13 cellular contexts compared by ENCODE assay signal in the genomic region with DNA sequence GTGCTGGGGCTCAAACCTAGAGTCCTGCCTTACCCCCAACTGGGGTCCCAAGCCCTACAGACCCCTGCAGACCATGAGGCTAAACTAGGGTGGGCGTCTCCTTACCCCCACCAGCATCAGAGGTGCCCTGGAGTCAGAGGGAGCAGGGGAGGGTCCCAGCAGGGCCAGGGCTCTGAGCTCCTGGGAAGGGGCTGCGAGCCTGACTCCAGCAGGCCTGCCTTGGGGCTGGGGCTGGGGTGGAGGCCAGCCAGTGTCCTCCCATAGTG. TPM values are rescaled to one million over a fixed set of nuclear protein-coding genes. Genes with fewer than 3 reads are reported as not detected.
DNase-seq lines count a peak whose midpoint lies in the region; ATAC-seq and TF ChIP-seq lines count a peak whose summit lies in the region.
"Had no signal": no experiment of that assay in that cellular context is flagged by ENCODE, and none has a peak within 500 bp of the region (broad histone marks: within the 10 kb centered on the region; RNA-seq: fewer than 3 reads in every experiment).

No MANE protein-coding gene starts in this region.

- DNase-seq in heart left ventricle, result no peak
- no peak for DNase-seq in left cardiac atrium
- DNase-seq in neuronal stem cell (ENCODE audit: low spot score), result no peak
- DNase-seq in upper lobe of right lung, result no peak
- DNase-seq in osteoblast (ENCODE audit: insufficient read length, low spot score, missing footprints), result no peak
- no peak for DNase-seq in activated T-cell treated with anti-CD3 and anti-CD28 coated beads, Interleukin-2, amount 50 U/mL, for 1 hour
- DNase-seq: activated CD8-positive, alpha-beta memory T cell treated with anti-CD3 and anti-CD28 coated beads, Interleukin-2, amount 50 U/mL, for 48 hours; effector CD8-positive, alpha-beta T cell; NCI-H1092 treated with DMSO at 0.1 percent for 48 hours; NCI-H526 treated with DMSO at 0.1 percent for 48 hours had no signal

- TF ChIP-seq CTCF in heart left ventricle (IDR thresholded peaks at IDR 0.05) (no peak), upper lobe of right lung (IDR thresholded peaks at IDR 0.05) (no peak), osteoblast (IDR thresholded peaks at IDR 0.05; ENCODE audit: extremely low read depth, low read depth, low read length) (no peak)

- H3K27ac ChIP-seq in heart left ventricle, result peak overlapping the region; percentile 75 to 98 (median 90)
- H3K27ac ChIP-seq in neuronal stem cell (replicated peaks; ENCODE audit: low read length), result no peak overlapping the region
- H3K27ac ChIP-seq in upper lobe of right lung, result peak overlapping the region; percentile 75
- H3K27ac ChIP-seq in osteoblast (ENCODE audit: low read depth, low read length), result no peak overlapping the region

- H3K36me3 Mint-ChIP-seq in dendritic cell treated with granulocyte-macrophage colony-stimulating factor and Interleukin-4, amounts not matched to agents 40 ng/mL and 50 ng/mL, for 4 days (ENCODE audit: low read depth), result no peaks in the 10 kb centered on the region

- ATAC-seq in heart left ventricle (no peak), left cardiac atrium (no peak), upper lobe of right lung (no peak), GM21737 (IDR thresholded peaks at IDR 0.05; ENCODE audit: unreplicated experiment) (no peak)

- peaks cover 13% of the 10 kb centered on the region for H3K27me3 Mint-ChIP-seq in dendritic cell treated with granulocyte-macrophage colony-stimulating factor and Interleukin-4, amounts not matched to agents 40 ng/mL and 50 ng/mL, for 4 days

- peak overlapping the region; percentile 78 for H2BK12ac ChIP-seq in neuronal stem cell (ENCODE audit: low read length)

- peak overlapping the region; percentile 75 for H2BK120ac ChIP-seq in neuronal stem cell (ENCODE audit: low read depth, low read length)

- peaks cover 1% of the 10 kb centered on the region for H3K79me1 ChIP-seq in neuronal stem cell (ENCODE audit: low read depth, low read length)

- peak overlapping the region; percentile 84 for H3K4ac ChIP-seq in neuronal stem cell (ENCODE audit: low read length)

- H3K79me2 ChIP-seq in osteoblast (ENCODE audit: insufficient read depth, low read length), result no peaks in the 10 kb centered on the region

- H2BK5ac ChIP-seq in neuronal stem cell (ENCODE audit: low read length), result peak overlapping the region; percentile 54

- H2AFZ ChIP-seq in neuronal stem cell (ENCODE audit: low read length), result peak overlapping the region; percentile 76
- no peak overlapping the region for H2AFZ ChIP-seq in osteoblast (ENCODE audit: low read length)

- no peak overlapping the region for H3K4me3 Mint-ChIP-seq in dendritic cell treated with granulocyte-macrophage colony-stimulating factor and Interleukin-4, amounts not matched to agents 40 ng/mL and 50 ng/mL, for 4 days

- H3K27me3 ChIP-seq in heart left ventricle (no peaks in the 10 kb centered on the region), neuronal stem cell (ENCODE audit: control insufficient read depth in 3 of 3, insufficient read depth in 3 of 3, low read depth in 1 of 3, low read length in 3 of 3) (no peaks in the 10 kb centered on the region), upper lobe of right lung (no peaks in the 10 kb centered on the region), osteoblast (ENCODE audit: insufficient read depth, low read length) (no peaks in the 10 kb centered on the region)

- no peak for TF ChIP-seq POLR2A in heart left ventricle (IDR thresholded peaks at IDR 0.05)

- H3K4me1 ChIP-seq in heart left ventricle (peaks cover 4 to 54% (median 39%) of the 10 kb centered on the region in 12 donors), neuronal stem cell (ENCODE audit: control insufficient read depth in 2 of 2, insufficient read depth in 1 of 2, low read depth in 1 of 2, low read length in 2 of 2) (peaks cover 40 to 46% of the 10 kb centered on the region in 2 donors), upper lobe of right lung (peaks cover 21% of the 10 kb centered on the region), osteoblast (ENCODE audit: insufficient read depth, low read length) (peaks cover 14% of the 10 kb centered on the region)

- WGBS in heart left ventricle, 4 donors, result 56 to 90% (median 79%) methylated on average over 1 to 2 of the region's 2 CpGs
- WGBS in neuronal stem cell (ENCODE audit: extremely low coverage in 2 of 2, insufficient read length in 2 of 2, insufficient replicate concordance in 1 of 2), 2 donors, result no CpG with 5 or more reads among the region's 2 CpGs

- H3K36me3 ChIP-seq in heart left ventricle (no peaks in the 10 kb centered on the region), neuronal stem cell (replicated peaks in 1 of 2; ENCODE audit: control insufficient read depth in 2 of 2, insufficient read depth in 2 of 2, low read length in 2 of 2) (no peaks in the 10 kb centered on the region), upper lobe of right lung (no peaks in the 10 kb centered on the region), osteoblast (ENCODE audit: insufficient read depth, low read length) (no peaks in the 10 kb centered on the region)

- H3K14ac ChIP-seq in neuronal stem cell (ENCODE audit: low read length), result peak overlapping the region; percentile 31

- peaks cover 50% of the 10 kb centered on the region for H3K4me1 Mint-ChIP-seq in dendritic cell treated with granulocyte-macrophage colony-stimulating factor and Interleukin-4, amounts not matched to agents 40 ng/mL and 50 ng/mL, for 4 days (ENCODE audit: low read depth)

- peak overlapping the region; percentile 30 for H3K9ac ChIP-seq in neuronal stem cell (ENCODE audit: low read depth, low read length, poor library complexity)

- H3K4me3 ChIP-seq in heart left ventricle, result peak overlapping the region in 11 of 12 donors; percentile 0 to 66 (median 58)
- no peak overlapping the region for H3K4me3 ChIP-seq in neuronal stem cell (ENCODE audit: low read length in 2 of 2)
- H3K4me3 ChIP-seq in upper lobe of right lung, result peak overlapping the region; percentile 6
- no peak overlapping the region for H3K4me3 ChIP-seq in osteoblast (ENCODE audit: insufficient read depth, low read length)

- peak overlapping the region; percentile 88 for H3K18ac ChIP-seq in neuronal stem cell (ENCODE audit: low read length)

- no peaks in the 10 kb centered on the region for H3K9me3 Mint-ChIP-seq in dendritic cell treated with granulocyte-macrophage colony-stimulating factor and Interleukin-4, amounts not matched to agents 40 ng/mL and 50 ng/mL, for 4 days

- H3K23ac ChIP-seq in neuronal stem cell (ENCODE audit: low read depth, low read length, poor library complexity), result peak overlapping the region; percentile 89

- H3K9me3 ChIP-seq in heart left ventricle, result no peaks in the 10 kb centered on the region
- no peaks in the 10 kb centered on the region for H3K9me3 ChIP-seq in neuronal stem cell (replicated peaks in 1 of 2; ENCODE audit: control insufficient read depth in 2 of 2, insufficient read depth in 1 of 2, low read depth in 1 of 2, low read length in 2 of 2)
- H3K9me3 ChIP-seq in upper lobe of right lung, result no peaks in the 10 kb centered on the region
- no peaks in the 10 kb centered on the region for H3K9me3 ChIP-seq in osteoblast (ENCODE audit: low read depth, low read length)

- peak overlapping the region; percentile 99 for H2AK5ac ChIP-seq in neuronal stem cell (ENCODE audit: low read depth, low read length)

- no peaks in the 10 kb centered on the region for H4K20me1 ChIP-seq in osteoblast (ENCODE audit: insufficient read depth, low read length)

- H2BK15ac ChIP-seq in neuronal stem cell (ENCODE audit: low read length), result peak overlapping the region; percentile 97

- no peak overlapping the region for H3K4me2 ChIP-seq in neuronal stem cell (ENCODE audit: insufficient read depth, low read length, poor library complexity, severe bottlenecking)
- H3K4me2 ChIP-seq in osteoblast (ENCODE audit: insufficient read depth, low read length), result no peak overlapping the region

- intact Hi-C loops in heart left ventricle (cut with DNase I) (loop anchor here in 3 of 10 donors (1.0 to 2.0 kb wide), 3 partner anchors 19 to 21 kb away; no protein-coding TSS in a partner anchor), left cardiac atrium (cut with DNase I) (no loop called here), upper lobe of right lung (cut with DNase I) (no loop called here)
- intact Hi-C loops in dendritic cell treated with granulocyte-macrophage colony-stimulating factor and Interleukin-4, amounts not matched to agents 40 ng/mL and 50 ng/mL, for 4 days (cut with micrococcal nuclease), result no loop called here

- H3K27ac Mint-ChIP-seq in dendritic cell treated with granulocyte-macrophage colony-stimulating factor and Interleukin-4, amounts not matched to agents 40 ng/mL and 50 ng/mL, for 4 days, result peak overlapping the region; percentile 36

- H4K91ac ChIP-seq in neuronal stem cell (ENCODE audit: low read depth, low read length, poor library complexity), result peak overlapping the region; percentile 81

- H4K8ac ChIP-seq in neuronal stem cell (ENCODE audit: low read depth, low read length), result peak overlapping the region; percentile 99

RNA-seq across cellular contexts. Expression of gene SNCG, which starts 1.3 kb away (rescaled TPM):
- total RNA-seq in heart left ventricle (10 to 100 TPM in 8 of 9 donors, 1 to 10 TPM in 1; 8.2 to 44.7 (median 17.2) TPM), left cardiac atrium (10 to 100 TPM; 27.8 to 51.0 TPM), upper lobe of right lung (17.2 TPM), osteoblast (0.36 and 2.4 TPM in 2 replicates)
- 10 to 100 TPM; 18.5 to 36.7 TPM for polyA plus RNA-seq in heart left ventricle
- 0.21 TPM for polyA plus RNA-seq in neuronal stem cell (2013, experiment 1 of 2)
- polyA plus RNA-seq in neuronal stem cell (2013, experiment 2 of 2), result 0.29 TPM
- total RNA-seq: A673 had no signal

RNA-seq across cellular contexts. Expression of gene MMRN2, which starts 2.3 kb away (rescaled TPM):
- 10 to 100 TPM; 22.7 to 93.0 (median 34.3) TPM for total RNA-seq in heart left ventricle
- polyA plus RNA-seq in heart left ventricle, result 10 to 100 TPM; 15.8 to 30.9 TPM
- total RNA-seq in left cardiac atrium, result 10 to 100 TPM; 38.6 to 62.1 TPM
- polyA plus RNA-seq in neuronal stem cell (2013, experiment 1 of 2), result 0.52 TPM
- polyA plus RNA-seq in neuronal stem cell (2013, experiment 2 of 2), result 0.40 TPM
- 86.3 TPM for total RNA-seq in upper lobe of right lung
- total RNA-seq in osteoblast, result 1.1 and 3.5 TPM in 2 replicates
- total RNA-seq: A673 had no signal

RNA-seq across cellular contexts. Expression of gene ADIRF, which starts 8.6 kb away (rescaled TPM):
- total RNA-seq in heart left ventricle (100 to 1,000 TPM in 1 of 9 donors, 10 to 100 TPM in 8; 21.2 to 189 (median 37.9) TPM), left cardiac atrium (100 to 1,000 TPM; 143 to 269 TPM), upper lobe of right lung (155 TPM), osteoblast (11.9 and 18.3 TPM in 2 replicates)
- polyA plus RNA-seq in heart left ventricle, result 100 to 1,000 TPM in 1 of 2 donors, 10 to 100 TPM in 1; 86.1 to 123 TPM
- 0.18 TPM for polyA plus RNA-seq in neuronal stem cell (2013, experiment 1 of 2)
- polyA plus RNA-seq in neuronal stem cell (2013, experiment 2 of 2), result 0.29 TPM
- total RNA-seq: A673 had no signal

Comparison
In these comparisons a context has a peak if more than half of its experiments do, and no peak if none do; other contexts are left out.
1. H3K27ac ChIP-seq: peak in heart left ventricle (12 of 12) and upper lobe of right lung (single experiment); none in neuronal stem cell (single experiment) and osteoblast (single experiment).
2. H3K4me3 ChIP-seq: peak in heart left ventricle (11 of 12) and upper lobe of right lung (single experiment); none in neuronal stem cell (0 of 2) and osteoblast (single experiment).